9 cellular contexts compared by ENCODE assay signal in genomic region chr2:96549967-96550786, GRCh38. TPM values are rescaled to one million over a fixed set of nuclear protein-coding genes. Genes with fewer than 3 reads are reported as not detected.
DNase-seq lines count a peak whose midpoint lies in the region; ATAC-seq and TF ChIP-seq lines count a peak whose summit lies in the region.
"Had no signal": no experiment of that assay in that cellular context is flagged by ENCODE, and none has a peak within 500 bp of the region (broad histone marks: within the 10 kb centered on the region; RNA-seq: fewer than 3 reads in every experiment).

No MANE protein-coding gene starts in this region.

- TF ChIP-seq CTCF in C4-2B (conservative IDR thresholded peaks at IDR 0.05): peak; percentile 98
- TF ChIP-seq CTCF in MM.1S (IDR thresholded peaks at IDR 0.05; ENCODE audit: low read length): peak; percentile 53
- TF ChIP-seq CTCF in dorsolateral prefrontal cortex (IDR thresholded peaks at IDR 0.05 in 54 of 56, conservative IDR thresholded peaks at IDR 0.05 in 2 of 56; ENCODE audit: low read depth in 1 of 56, partially characterized antibody in 56 of 56): peak in 40 of 56 donors; percentile 8 to 48 (median 24)
- TF ChIP-seq CTCF in mesothelial cell of epicardium (IDR thresholded peaks at IDR 0.05; ENCODE audit: unreplicated experiment): peak; percentile 60

- H3K27me3 ChIP-seq in MM.1S (replicated peaks; ENCODE audit: insufficient read depth, low read length) (no peaks in the 10 kb centered on the region), dorsolateral prefrontal cortex (no peaks in the 10 kb centered on the region)

- H3K27me3 Mint-ChIP-seq in mesothelial cell of epicardium (ENCODE audit: low read depth): no peaks in the 10 kb centered on the region

- peaks cover 32% of the 10 kb centered on the region for H3K36me3 ChIP-seq in MM.1S (replicated peaks; ENCODE audit: insufficient read depth, low read length)

- H3K9me3 Mint-ChIP-seq in mesothelial cell of epicardium: no peaks in the 10 kb centered on the region

- intact Hi-C loops in dorsolateral prefrontal cortex (cut with DNase I): loop anchor here in 1 of 2 donors (5.0 kb wide), 2 partner anchors 38 to 143 kb away; no protein-coding TSS in a partner anchor

- no peak overlapping the region for H2AFZ ChIP-seq in MM.1S (ENCODE audit: low read length)

- H3K4me3 Mint-ChIP-seq in mesothelial cell of epicardium: no peak overlapping the region

- peaks cover 69% of the 10 kb centered on the region for H4K20me1 ChIP-seq in MM.1S (ENCODE audit: insufficient read depth, low read length)

- H3K4me1 Mint-ChIP-seq in mesothelial cell of epicardium: peaks cover 7% of the 10 kb centered on the region

- H3F3A ChIP-seq in MM.1S (ENCODE audit: insufficient read depth, low read length): peaks cover 93% of the 10 kb centered on the region

- peak overlapping the region; percentile 80 for H3K27ac ChIP-seq in C4-2B
- peak overlapping the region; percentile 28; the same call in 1 of the 2 replicates for H3K27ac ChIP-seq in MM.1S (ENCODE audit: low read length)
- no peak overlapping the region for H3K27ac ChIP-seq in dorsolateral prefrontal cortex
- H3K27ac ChIP-seq: KMS-11 had no signal

- no peak overlapping the region for H3K4me2 ChIP-seq in MM.1S (ENCODE audit: low read depth, low read length)
- H3K4me2 ChIP-seq: KMS-11 had no signal

- no peak overlapping the region for H3K9ac ChIP-seq in MM.1S (ENCODE audit: low read length)
- H3K9ac ChIP-seq: KMS-11 had no signal

- H3K27ac Mint-ChIP-seq in mesothelial cell of epicardium: no peak overlapping the region

- H3K4me1 ChIP-seq in MM.1S (ENCODE audit: low read length): peaks cover 33% of the 10 kb centered on the region

- H3K79me2 ChIP-seq in MM.1S (ENCODE audit: low read length): peaks cover 54% of the 10 kb centered on the region

- no peak for ATAC-seq in HG02970 (IDR thresholded peaks at IDR 0.05; ENCODE audit: low FRiP score, unreplicated experiment)

- no peaks in the 10 kb centered on the region for H3K36me3 Mint-ChIP-seq in mesothelial cell of epicardium

- H3K9me3 ChIP-seq in MM.1S (replicated peaks; ENCODE audit: insufficient read depth, low read length): no peaks in the 10 kb centered on the region

- H3K4me3 ChIP-seq in MM.1S (ENCODE audit: low read length) (no peak overlapping the region), dorsolateral prefrontal cortex (no peak overlapping the region)

- no peak for DNase-seq in MM.1S
- no peak for DNase-seq in dorsolateral prefrontal cortex
- peak; percentile 22 to 31 for DNase-seq in mesothelial cell of epicardium (ENCODE audit: low spot score in 2 of 2, unreplicated experiment in 2 of 2)
- no peak for DNase-seq in GM19238 (ENCODE audit: insufficient read length, low spot score)
- no peak for DNase-seq in GDM1 (lab: John Stamatoyannopoulos, UW)
- no peak for DNase-seq in activated naive CD4-positive, alpha-beta T cell treated with anti-CD3 and anti-CD28 coated beads, Interleukin-2, amount 50 U/mL, for 16 hours

- H3K9me2 ChIP-seq in MM.1S (replicated peaks; ENCODE audit: insufficient read depth, low read length): no peaks in the 10 kb centered on the region

RNA-seq across cellular contexts. Expression of gene ARID5A, which starts 13.6 kb away (rescaled TPM):
- total RNA-seq in dorsolateral prefrontal cortex: 10 to 100 TPM in 119 of 120 experiments, 1 to 10 TPM in 1; 9.3 to 61.4 (median 19.7) TPM
- total RNA-seq in mesothelial cell of epicardium: 4.1 to 4.7 TPM (median 4.7 TPM) in 3 replicates

RNA-seq across cellular contexts. Expression of gene NEURL3, which starts 45.0 kb away (rescaled TPM):
- total RNA-seq in dorsolateral prefrontal cortex (1 to 10 TPM in 43 of 120 experiments, under 1 TPM in 72, not detected in 5; 0.26 to 2.6 (median 0.84) TPM), mesothelial cell of epicardium (0.13 TPM in 1 of 3 replicates, not detected in the others)

Comparison
In these comparisons a context has a peak if more than half of its experiments do, and no peak if none do; other contexts are left out.
1. H3K27ac ChIP-seq: peak in C4-2B (single experiment) and MM.1S (single experiment); none in dorsolateral prefrontal cortex (0 of 59).
2. CTCF ChIP-seq: peak in every context shown above with its lines; median percentile 98 in C4-2B; 60 in mesothelial cell of epicardium; 53 in MM.1S; 24 in dorsolateral prefrontal cortex.
3. DNase-seq: peak in mesothelial cell of epicardium (2 of 2); none in MM.1S (single experiment), dorsolateral prefrontal cortex (0 of 10), GM19238 (single experiment), GDM1 (single experiment) and activated naive CD4-positive, alpha-beta T cell treated with anti-CD3 and anti-CD28 coated beads, Interleukin-2, amount 50 U/mL, for 16 hours (single experiment).